Comparison of ENCODE assay signal across 18 cellular contexts in the genomic region with DNA sequence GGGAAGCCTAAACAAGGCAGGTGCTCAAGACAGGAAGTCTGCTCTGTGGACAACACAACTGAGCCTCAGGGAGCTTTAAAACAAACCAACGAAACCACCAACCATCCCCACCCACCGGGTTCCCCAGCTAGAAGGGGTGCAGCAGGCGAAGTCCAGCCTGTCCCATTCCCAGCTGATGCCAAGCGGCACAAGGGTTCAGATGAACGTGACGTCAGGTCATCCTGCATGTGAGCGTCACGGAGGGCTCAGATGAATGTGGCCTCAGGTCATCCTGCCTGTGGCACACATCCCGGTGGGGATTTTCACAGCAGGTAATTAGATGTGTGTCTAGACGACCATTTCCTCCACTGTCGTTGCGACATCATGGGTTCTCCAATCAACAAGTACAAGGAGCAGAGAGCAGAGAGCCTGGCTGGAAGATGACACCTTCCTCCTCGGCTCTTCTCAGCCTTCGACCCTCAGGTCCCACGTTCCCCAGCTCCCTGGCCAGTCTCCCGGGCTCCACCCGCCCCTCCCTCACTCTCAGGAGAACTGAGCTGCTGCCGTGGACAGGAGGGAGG.
DNase-seq lines count a peak whose midpoint lies in the region; ATAC-seq, FAIRE-seq and TF ChIP-seq lines count a peak whose summit lies in the region.
"Had no signal": no experiment of that assay in that cellular context is flagged by ENCODE, and none has a peak within 500 bp of the region (broad histone marks: within the 10 kb centered on the region; RNA-seq: fewer than 3 reads in every experiment).

No MANE protein-coding gene starts in this region.

- no peak for FAIRE-seq in astrocyte (lab: Jason Lieb, UNC)
- FAIRE-seq: small intestine had no signal

- intact Hi-C loops in spleen (cut with DNase I; ENCODE audit: low total_unique reads) = no loop called here

- no peaks in the 10 kb centered on the region for H3K9me3 ChIP-seq in astrocyte (ENCODE audit: insufficient read depth, low read depth, low read length)
- H3K9me3 ChIP-seq in spleen = no peaks in the 10 kb centered on the region
- H3K9me3 ChIP-seq: left ventricle myocardium inferior had no signal

- H3K27me3 ChIP-seq in astrocyte (ENCODE audit: insufficient read depth, low read length) = no peaks in the 10 kb centered on the region
- peaks cover 0 to 87% (median 18%) of the 10 kb centered on the region in 7 donors for H3K27me3 ChIP-seq in spleen (replicated peaks in 1 of 7)

- H4K20me1 ChIP-seq in astrocyte (ENCODE audit: insufficient read depth, low read length) = no peaks in the 10 kb centered on the region

- H2AFZ ChIP-seq in astrocyte (ENCODE audit: low read depth, low read length) = no peak overlapping the region

- H3K4me1 Mint-ChIP-seq in astrocyte (ENCODE audit: low read depth, unreplicated experiment) = peaks cover 3% of the 10 kb centered on the region
- H3K4me1 Mint-ChIP-seq: natural killer cell had no signal

- peaks cover 55% of the 10 kb centered on the region for H3K4me1 ChIP-seq in astrocyte (ENCODE audit: insufficient read depth, low read length)
- no peaks in the 10 kb centered on the region for H3K4me1 ChIP-seq in spleen

- H3K27ac ChIP-seq in astrocyte (ENCODE audit: low read depth, low read length) (peak overlapping the region; percentile 97), spleen (no peak overlapping the region)
- H3K27ac ChIP-seq: 22Rv1, left ventricle myocardium inferior had no signal

- no peaks in the 10 kb centered on the region for H3K36me3 Mint-ChIP-seq in astrocyte (ENCODE audit: low read depth, unreplicated experiment)
- H3K36me3 Mint-ChIP-seq: natural killer cell had no signal

- peaks cover 15% of the 10 kb centered on the region for H3K9me3 Mint-ChIP-seq in astrocyte (ENCODE audit: unreplicated experiment)
- H3K9me3 Mint-ChIP-seq: activated CD4-positive, alpha-beta memory T cell treated with anti-CD3 and anti-CD28 coated beads, Interleukin-2, amount 10 ng/mL, durations not matched to agents 7 days and 5 days; natural killer cell had no signal

- ATAC-seq in GM21529 (IDR thresholded peaks at IDR 0.05; ENCODE audit: unreplicated experiment) = no peak
- ATAC-seq: natural killer cell had no signal

- no peak overlapping the region for H3K4me3 ChIP-seq in astrocyte (ENCODE audit: insufficient read depth, low read depth, low read length)
- H3K4me3 ChIP-seq in spleen = no peak overlapping the region
- H3K4me3 ChIP-seq: left ventricle myocardium inferior had no signal

- H3K36me3 ChIP-seq in astrocyte (ENCODE audit: insufficient read depth, low read length) (no peaks in the 10 kb centered on the region), spleen (no peaks in the 10 kb centered on the region)
- H3K36me3 ChIP-seq: left ventricle myocardium inferior had no signal

- 49 to 65% (median 56%) methylated on average over 15 to 18 of the region's 18 CpGs for WGBS in spleen, 5 donors

- no peaks in the 10 kb centered on the region for H3K79me2 ChIP-seq in astrocyte (ENCODE audit: insufficient read depth, low read length)

- TF ChIP-seq CTCF in astrocyte (IDR thresholded peaks at IDR 0.05; ENCODE audit: insufficient read depth, low read depth, low read length) (no peak), spleen (IDR thresholded peaks at IDR 0.05 in 8 of 11, conservative IDR thresholded peaks at IDR 0.05 in 3 of 11) (no peak)

- peaks cover 63% of the 10 kb centered on the region for H3K27me3 Mint-ChIP-seq in astrocyte (ENCODE audit: low read depth, unreplicated experiment)

- H3K27ac Mint-ChIP-seq in astrocyte (ENCODE audit: unreplicated experiment) = no peak overlapping the region
- H3K27ac Mint-ChIP-seq: activated CD4-positive, alpha-beta memory T cell treated with anti-CD3 and anti-CD28 coated beads, Interleukin-2, amount 10 ng/mL, durations not matched to agents 7 days and 5 days; natural killer cell had no signal

- DNase-seq in NCI-H748 (lab: John Stamatoyannopoulos, UW; ENCODE audit: unreplicated experiment) = peak; percentile 3
- DNase-seq in NCI-H748 treated with DMSO at 0.1 percent for 48 hours (lab: John Stamatoyannopoulos, UW) = no peak
- peak; percentile 76 for DNase-seq in astrocyte (ENCODE audit: low read depth)
- DNase-seq in iPS-NIHi7 (ENCODE audit: extremely low spot score) = peak; percentile 49
- DNase-seq in spleen = peak; percentile 47
- DNase-seq in cerebellum (ENCODE audit: low spot score) = no peak
- no peak for DNase-seq in Kasumi-1 (lab: John Stamatoyannopoulos, UW)
- DNase-seq: activated CD4-positive, alpha-beta memory T cell treated with anti-CD3 and anti-CD28 coated beads, Interleukin-2, amount 10 ng/mL, durations not matched to agents 7 days and 5 days; activated gamma-delta T cell treated with Interleukin-2 at 50 U/mL for 16 hours; KBM-7; left ventricle myocardium inferior; natural killer cell; NCI-H1694 treated with DMSO at 0.1 percent for 48 hours; NCI-H774; SHP77; small intestine had no signal

- H3K4me3 Mint-ChIP-seq in astrocyte (ENCODE audit: unreplicated experiment) = no peak overlapping the region
- H3K4me3 Mint-ChIP-seq: activated CD4-positive, alpha-beta memory T cell treated with anti-CD3 and anti-CD28 coated beads, Interleukin-2, amount 10 ng/mL, durations not matched to agents 7 days and 5 days; natural killer cell had no signal

- peak overlapping the region; percentile 80 for H3K4me2 ChIP-seq in astrocyte (ENCODE audit: low read length)

- TF ChIP-seq POLR2A in spleen (IDR thresholded peaks at IDR 0.05) = no peak

- peak overlapping the region; percentile 82 for H3K9ac ChIP-seq in astrocyte (ENCODE audit: low read length)

Comparison
In these comparisons a context has a peak if more than half of its experiments do, and no peak if none do; other contexts are left out.
1. DNase-seq: peak in NCI-H748 (single experiment), astrocyte (single experiment), iPS-NIHi7 (single experiment) and spleen (single experiment); none in NCI-H748 treated with DMSO at 0.1 percent for 48 hours (single experiment), cerebellum (single experiment) and Kasumi-1 (0 of 2).